In the genomic region with DNA sequence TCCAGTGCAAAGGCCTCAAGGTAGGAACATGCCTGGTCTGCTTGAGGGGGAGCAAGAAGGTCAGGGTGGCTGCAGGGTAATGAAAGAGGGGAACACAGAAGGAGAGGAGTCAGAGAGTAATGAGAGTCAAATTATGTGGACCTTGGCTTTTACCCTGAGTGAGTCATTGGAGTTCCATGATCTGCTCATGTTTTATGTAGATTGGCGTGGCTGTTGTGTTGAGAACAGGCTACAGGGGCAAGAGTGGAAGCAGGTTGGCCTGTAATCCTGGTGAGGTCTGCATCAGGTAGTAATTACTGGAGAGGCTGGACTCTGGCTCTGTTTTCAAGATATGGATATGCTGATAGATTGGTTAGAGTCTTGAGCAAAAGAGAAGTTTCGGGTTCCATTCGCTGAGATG, we compare ENCODE assay signal across 25 cellular contexts.
"Had no signal": no experiment of that assay in that cellular context is flagged by ENCODE, and none has a peak within 500 bp of the region (broad histone marks: within the 10 kb centered on the region; RNA-seq: fewer than 3 reads in every experiment).

No MANE protein-coding gene starts in this region.

- DNase-seq: caudate nucleus; cerebellar nuclear complex; cortex of kidney; dorsolateral prefrontal cortex; effector CD4-positive, alpha-beta T cell; foreskin keratinocyte; glutamatergic neuron; heart right ventricle; right cardiac atrium; sigmoid colon; spleen; stimulated activated CD4-positive, alpha-beta T cell treated with anti-CD3 and anti-CD28 coated beads, Interleukin-4, amount 100 ng/mL, for 4 hours; upper lobe of right lung; uterus had no signal

- FAIRE-seq: keratinocyte had no signal

- H3K27me3 Mint-ChIP-seq: memory B cell; stimulated activated memory B cell treated with anti-CD40 and anti-IgM and Interleukin-4, amounts not matched to agents 10 μg/mL and 1 μg/mL and 100 μg/mL, for 72 hours; stimulated activated naive CD8-positive, alpha-beta T cell treated with anti-CD3 and anti-CD28 coated beads, Interleukin-15, Interleukin-2, amounts not matched to agents 100 ng/mL and 50 ng/mL, for 24 hours had no signal

- H3K9me3 Mint-ChIP-seq: neural progenitor cell; stimulated activated naive CD8-positive, alpha-beta T cell treated with anti-CD3 and anti-CD28 coated beads, Interleukin-15, Interleukin-2, amounts not matched to agents 100 ng/mL and 50 ng/mL, for 24 hours had no signal

- H3K36me3 Mint-ChIP-seq: neural progenitor cell; stimulated activated memory B cell treated with anti-CD40 and anti-IgM and Interleukin-4, amounts not matched to agents 10 μg/mL and 1 μg/mL and 100 μg/mL, for 72 hours had no signal

- H3K27ac Mint-ChIP-seq: memory B cell; neural progenitor cell; stimulated activated memory B cell treated with anti-CD40 and anti-IgM and Interleukin-4, amounts not matched to agents 10 μg/mL and 1 μg/mL and 100 μg/mL, for 72 hours; stimulated activated naive CD8-positive, alpha-beta T cell treated with anti-CD3 and anti-CD28 coated beads, Interleukin-15, Interleukin-2, amounts not matched to agents 100 ng/mL and 50 ng/mL, for 24 hours had no signal

- H3K4me3 Mint-ChIP-seq: memory B cell; nephron; neural progenitor cell; stimulated activated memory B cell treated with anti-CD40 and anti-IgM and Interleukin-4, amounts not matched to agents 10 μg/mL and 1 μg/mL and 100 μg/mL, for 72 hours; stimulated activated naive CD8-positive, alpha-beta T cell treated with anti-CD3 and anti-CD28 coated beads, Interleukin-15, Interleukin-2, amounts not matched to agents 100 ng/mL and 50 ng/mL, for 24 hours had no signal

- H3K4me3 ChIP-seq: dorsolateral prefrontal cortex, gastroesophageal sphincter, heart right ventricle, lung, neural progenitor cell, prostate gland, sigmoid colon, spleen, thoracic aorta, tibial nerve, upper lobe of right lung, uterus had no signal
